In genomic region chr10:60963441-60964256, GRCh38 we compare ENCODE assay signal across 1 cellular context.
TF ChIP-seq lines count a peak whose summit lies in the region.

No MANE protein-coding gene starts in this region.

TF ChIP-seq in GM23338, 12 proteins besides CTCF, POLR2A, EP300 and RAD21 (continued from another document):
- TF ChIP-seq REST (IDR thresholded peaks at IDR 0.05; ENCODE audit: unreplicated experiment) (no peak), EZH2phosphoT487 (IDR thresholded peaks at IDR 0.05; ENCODE audit: unreplicated experiment) (no peak), CREB1 (CRISPR knock-in tag; IDR thresholded peaks at IDR 0.05; ENCODE audit: low read depth) (no peak), ZNF114 (CRISPR knock-in tag; IDR thresholded peaks at IDR 0.05) (no peak), EZH2 (IDR thresholded peaks at IDR 0.05; ENCODE audit: low read depth, unreplicated experiment) (no peak)
